In genomic region chr2:191150451-191151314, GRCh38 we compare ENCODE assay signal across 8 cellular contexts. TPM values are rescaled to one million over a fixed set of nuclear protein-coding genes. Genes with fewer than 3 reads are reported as not detected.
A peak's percentile ranks its signal among the peaks of the same experiment; 100 is the strongest.
DNase-seq lines count a peak whose midpoint lies in the region; ATAC-seq and TF ChIP-seq lines count a peak whose summit lies in the region.

TSS of gene STAT4 (minus strand) at chr2:191150994. CDS start at chr2:191148203, 2,791 bp downstream.

- H3K9me3 ChIP-seq in lung (ENCODE audit: control insufficient read depth in 2 of 2, insufficient read depth in 1 of 2, low read length in 1 of 2), result no peaks in the 10 kb centered on the region

- BruUV-seq in Calu3 (replicated peaks; lab: Mats Ljungman, UMichigan), result no TSS peak

- peak; percentile 87 for ATAC-seq in GM21423 (IDR thresholded peaks at IDR 0.05; ENCODE audit: unreplicated experiment)
- peak; percentile 85 for ATAC-seq in lung (ENCODE audit: insufficient read depth, low FRiP score)

- 1 to 3% methylated on average over 39 of the region's 39 CpGs for WGBS in lung, 2 donors

- H3K27ac Mint-ChIP-seq in Calu3 (ENCODE audit: unreplicated experiment) (peak within 1 kb of the TSS; percentile 34), IgD-negative memory B cell (peak within 1 kb of the TSS; percentile 84 to 95 (median 90))

- H3K27me3 Mint-ChIP-seq in Calu3 (ENCODE audit: unreplicated experiment) (no peaks in the 10 kb centered on the region), IgD-negative memory B cell (peaks cover 4% of the 10 kb centered on the region)

- peaks cover 12% of the 10 kb centered on the region for H3K36me3 Mint-ChIP-seq in Calu3 (ENCODE audit: insufficient read depth, unreplicated experiment)
- H3K36me3 Mint-ChIP-seq in IgD-negative memory B cell, result no peaks in the 10 kb centered on the region

- H3K27me3 ChIP-seq in lung (ENCODE audit: control insufficient read depth, insufficient read depth), result no peaks in the 10 kb centered on the region

- CTCF ChIA-PET in Calu3 (lab: Charles Lee), result interaction anchor here (1.2 to 1.3 kb wide), 2 partner anchors 98 to 100 kb away, joined by 5 to 8 read pairs; no protein-coding TSS in a partner anchor

- H3K4me3 ChIP-seq in choroid plexus epithelial cell (ENCODE audit: low read depth, low read length), result peak within 1 kb of the TSS; percentile 63
- peak within 1 kb of the TSS; percentile 37 for H3K4me3 ChIP-seq in lung

- peak within 1 kb of the TSS in 1 of 2 donors; percentile 70 for H3K27ac ChIP-seq in lung (ENCODE audit: low read depth in 1 of 2, low read length in 1 of 2)

- intact Hi-C loops in Calu3 (cut with micrococcal nuclease; ENCODE audit: unreplicated experiment), result loop anchor here (5.0 kb wide), 1 partner anchor 363 kb away; no protein-coding TSS in a partner anchor

- no peaks in the 10 kb centered on the region for H3K36me3 ChIP-seq in lung (ENCODE audit: control insufficient read depth in 2 of 2, insufficient read depth in 2 of 2, low read length in 2 of 2)

- H3K4me1 Mint-ChIP-seq in Calu3 (ENCODE audit: low read depth, unreplicated experiment) (peaks cover 32% of the 10 kb centered on the region), IgD-negative memory B cell (peaks cover 0 to 6% (median 3%) of the 10 kb centered on the region in 3 donors)

- peak; percentile 39 for DNase-seq in Calu3
- DNase-seq in activated CD4-positive, alpha-beta T cell treated with anti-CD3 and anti-CD28 coated beads for 1 hour, result peak; percentile 63
- DNase-seq in choroid plexus epithelial cell (ENCODE audit: low read depth), result peak; percentile 55
- peak; percentile 50 for DNase-seq in lung (ENCODE audit: low spot score)
- peak; percentile 68 for DNase-seq in stimulated activated CD8-positive, alpha-beta memory T cell treated with anti-CD3 and anti-CD28 coated beads, Interleukin-12 subunit alpha, Interleukin-12 subunit beta, amount 100 ng/mL, for 4 hours (ENCODE audit: low read depth)
- DNase-seq in NCI-H2081 treated with DMSO at 0.1 percent for 48 hours (lab: John Stamatoyannopoulos, UW), result no peak

- peaks cover 0 to 3% of the 10 kb centered on the region in 2 donors for H3K4me1 ChIP-seq in lung (ENCODE audit: control insufficient read depth in 2 of 2, insufficient read depth in 2 of 2, low read length in 2 of 2)

- H3K9me3 Mint-ChIP-seq in Calu3 (ENCODE audit: low read depth, unreplicated experiment), result no peaks in the 10 kb centered on the region
- no peaks in the 10 kb centered on the region for H3K9me3 Mint-ChIP-seq in IgD-negative memory B cell

- H3K4me3 Mint-ChIP-seq in Calu3 (ENCODE audit: low read depth, unreplicated experiment), result peak within 1 kb of the TSS; percentile 81
- peak within 1 kb of the TSS; percentile 89 to 95 (median 94) for H3K4me3 Mint-ChIP-seq in IgD-negative memory B cell

- TF ChIP-seq CTCF in Calu3 (IDR thresholded peaks at IDR 0.05; ENCODE audit: unreplicated experiment) (no peak), choroid plexus epithelial cell (conservative IDR thresholded peaks at IDR 0.05; ENCODE audit: low read depth, low read length) (no peak), lung (IDR thresholded peaks at IDR 0.05; ENCODE audit: control extremely low read depth, extremely low read depth) (no peak)

RNA-seq across cellular contexts. Expression of gene STAT4, which starts in this region (rescaled TPM):
- total RNA-seq in Calu3 (2022) (0.85 and 1.3 TPM in 2 replicates), lung (10 to 100 TPM in 1 of 2 donors, 1 to 10 TPM in 1; 4.6 to 11.5 TPM)
- polyA plus RNA-seq in IgD-negative memory B cell (1.9 TPM), lung (1 to 10 TPM; 2.5 to 6.7 TPM)
